In the genomic region with DNA sequence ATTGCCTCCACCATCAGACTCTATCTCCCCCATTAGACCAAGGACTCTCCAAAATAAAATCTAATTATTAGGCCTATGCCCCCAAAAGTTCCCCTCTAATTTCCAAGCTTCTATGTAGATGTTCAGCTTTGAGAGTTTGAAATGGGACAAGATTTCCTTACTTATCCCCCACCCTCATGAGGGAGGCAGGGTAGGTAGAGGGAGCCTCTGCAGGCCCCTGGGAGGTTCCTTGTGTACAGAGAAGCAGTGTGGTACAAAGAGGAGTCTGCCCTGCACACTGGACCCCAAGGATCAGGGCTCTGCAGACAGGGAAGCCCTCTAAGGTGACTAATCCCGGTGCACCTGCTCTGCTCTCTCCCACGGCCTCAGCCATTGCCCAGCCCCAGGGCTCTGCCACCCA, we compare ENCODE assay signal across 27 cellular contexts. TPM values are rescaled to one million over a fixed set of nuclear protein-coding genes. Genes with fewer than 3 reads are reported as not detected.
"Had no signal": no experiment of that assay in that cellular context is flagged by ENCODE, and none has a peak within 500 bp of the region (broad histone marks: within the 10 kb centered on the region; RNA-seq: fewer than 3 reads in every experiment).

No MANE protein-coding gene starts in this region.

- H3K27me3 ChIP-seq: adrenal gland, ovary, testis had no signal

- H3K27ac ChIP-seq: adrenal gland, lower lobe of right lung, ovary, psoas muscle, stomach, testis had no signal

- FAIRE-seq: astrocyte, small intestine, TTC549 had no signal

- H3K4me3 Mint-ChIP-seq: activated B cell treated with CpG ODN at 0.5 μM for 24 hours; activated CD8-positive, alpha-beta T cell treated with anti-CD3 and anti-CD28 coated beads for 36 hours; activated naive CD4-positive, alpha-beta T cell treated with anti-CD3 and anti-CD28 coated beads, Interleukin-2, amount 50 U/mL, for 24 hours; activated T-cell treated with anti-CD3 and anti-CD28 coated beads, Interleukin-2, amount 50 U/mL, for 24 hours; effector memory CD8-positive, alpha-beta T cell; stimulated activated effector memory CD8-positive, alpha-beta T cell treated with anti-CD3 and anti-CD28 coated beads, Interleukin-12 subunit alpha, Interleukin-12 subunit beta, amount 100 ng/mL, for 72 hours; T-helper 2 cell treated with Interferon-gamma antibody and Interleukin-4, amounts not matched to agents 5 μg/mL and 100 μg/mL, for 36 hours had no signal

- H3K36me3 Mint-ChIP-seq: activated naive CD4-positive, alpha-beta T cell treated with anti-CD3 and anti-CD28 coated beads, Interleukin-2, amount 50 U/mL, for 24 hours; stimulated activated effector memory CD8-positive, alpha-beta T cell treated with anti-CD3 and anti-CD28 coated beads, Interleukin-12 subunit alpha, Interleukin-12 subunit beta, amount 100 ng/mL, for 72 hours had no signal

- H3K27me3 Mint-ChIP-seq: activated naive CD4-positive, alpha-beta T cell treated with anti-CD3 and anti-CD28 coated beads, Interleukin-2, amount 50 U/mL, for 24 hours; activated T-cell treated with anti-CD3 and anti-CD28 coated beads, Interleukin-2, amount 50 U/mL, for 24 hours had no signal

- H3K4me3 ChIP-seq: adrenal gland, lower lobe of right lung, ovary, psoas muscle, stomach, testis had no signal

- H3K27ac Mint-ChIP-seq: activated B cell treated with CpG ODN at 0.5 μM for 24 hours; activated CD8-positive, alpha-beta T cell treated with anti-CD3 and anti-CD28 coated beads for 36 hours; activated naive CD4-positive, alpha-beta T cell treated with anti-CD3 and anti-CD28 coated beads, Interleukin-2, amount 50 U/mL, for 24 hours; activated T-cell treated with anti-CD3 and anti-CD28 coated beads, Interleukin-2, amount 50 U/mL, for 24 hours; effector memory CD8-positive, alpha-beta T cell; stimulated activated effector memory CD8-positive, alpha-beta T cell treated with anti-CD3 and anti-CD28 coated beads, Interleukin-12 subunit alpha, Interleukin-12 subunit beta, amount 100 ng/mL, for 72 hours; T-helper 2 cell treated with Interferon-gamma antibody and Interleukin-4, amounts not matched to agents 5 μg/mL and 100 μg/mL, for 36 hours had no signal

- H3K4me1 Mint-ChIP-seq: activated B cell treated with CpG ODN at 0.5 μM for 24 hours; activated naive CD4-positive, alpha-beta T cell treated with anti-CD3 and anti-CD28 coated beads, Interleukin-2, amount 50 U/mL, for 24 hours had no signal

- H3K9me3 Mint-ChIP-seq: activated B cell treated with CpG ODN at 0.5 μM for 24 hours; activated CD8-positive, alpha-beta T cell treated with anti-CD3 and anti-CD28 coated beads for 36 hours; activated naive CD4-positive, alpha-beta T cell treated with anti-CD3 and anti-CD28 coated beads, Interleukin-2, amount 50 U/mL, for 24 hours; activated T-cell treated with anti-CD3 and anti-CD28 coated beads, Interleukin-2, amount 50 U/mL, for 24 hours; effector memory CD8-positive, alpha-beta T cell; stimulated activated effector memory CD8-positive, alpha-beta T cell treated with anti-CD3 and anti-CD28 coated beads, Interleukin-12 subunit alpha, Interleukin-12 subunit beta, amount 100 ng/mL, for 72 hours; T-helper 2 cell treated with Interferon-gamma antibody and Interleukin-4, amounts not matched to agents 5 μg/mL and 100 μg/mL, for 36 hours had no signal

- H3K9me3 ChIP-seq: adrenal gland, lower lobe of right lung, ovary, psoas muscle, SK-N-SH, stomach, testis had no signal

- H3K36me3 ChIP-seq: adrenal gland, lower lobe of right lung, ovary, stomach had no signal

- DNase-seq: activated CD4-positive, alpha-beta T cell treated with anti-CD3 and anti-CD28 coated beads for 48 hours; activated CD8-positive, alpha-beta T cell treated with anti-CD3 and anti-CD28 coated beads for 36 hours; activated T-cell treated with anti-CD3 and anti-CD28 coated beads, Interleukin-2, amount 50 U/mL, for 24 hours; adrenal gland; effector memory CD8-positive, alpha-beta T cell; foreskin melanocyte; hypothalamus; lower lobe of right lung; psoas muscle; right cardiac atrium; SK-N-SH; small intestine; stimulated activated CD4-positive, alpha-beta T cell treated with anti-CD3 and anti-CD28 coated beads, Interleukin-4, amount 100 ng/mL, for 24 hours; stomach; testis had no signal

- H3K4me1 ChIP-seq: adrenal gland, lower lobe of right lung, psoas muscle, stomach had no signal

RNA-seq across cellular contexts. Expression of a gene that starts 2.5 kb away (rescaled TPM):
- total RNA-seq: activated B cell treated with CpG ODN at 0.5 μM for 24 hours; activated CD8-positive, alpha-beta T cell treated with anti-CD3 and anti-CD28 coated beads for 36 hours; psoas muscle; right cardiac atrium had no signal
- polyA plus RNA-seq: neural cell had no signal

RNA-seq across cellular contexts. Expression of a gene that starts 9.3 kb away (rescaled TPM):
- total RNA-seq: activated B cell treated with CpG ODN at 0.5 μM for 24 hours; activated CD8-positive, alpha-beta T cell treated with anti-CD3 and anti-CD28 coated beads for 36 hours; dermis microvascular lymphatic vessel endothelial cell; lower lobe of right lung; myocyte; right cardiac atrium; testis; urinary bladder had no signal
- polyA plus RNA-seq: neural cell, ovary, SK-N-SH had no signal

RNA-seq across cellular contexts. Expression of a gene that starts 35.2 kb away (rescaled TPM):
- total RNA-seq: activated B cell treated with CpG ODN at 0.5 μM for 24 hours; activated CD8-positive, alpha-beta T cell treated with anti-CD3 and anti-CD28 coated beads for 36 hours; dermis microvascular lymphatic vessel endothelial cell; epithelial cell of proximal tubule; lower lobe of right lung; myocyte; right cardiac atrium; urinary bladder had no signal
- polyA plus RNA-seq: neural cell, ovary, SK-N-SH had no signal

RNA-seq across cellular contexts. Expression of a gene that starts 50.1 kb away (rescaled TPM):
- total RNA-seq: activated B cell treated with CpG ODN at 0.5 μM for 24 hours; activated CD8-positive, alpha-beta T cell treated with anti-CD3 and anti-CD28 coated beads for 36 hours; dermis microvascular lymphatic vessel endothelial cell; epithelial cell of proximal tubule; lower lobe of right lung; myocyte; ovary; psoas muscle; right cardiac atrium; stomach; urinary bladder had no signal
- polyA plus RNA-seq: neural cell, ovary, right cardiac atrium, SK-N-SH, stomach, urinary bladder had no signal
